Comparison of ENCODE assay signal across 28 cellular contexts in the genomic region with DNA sequence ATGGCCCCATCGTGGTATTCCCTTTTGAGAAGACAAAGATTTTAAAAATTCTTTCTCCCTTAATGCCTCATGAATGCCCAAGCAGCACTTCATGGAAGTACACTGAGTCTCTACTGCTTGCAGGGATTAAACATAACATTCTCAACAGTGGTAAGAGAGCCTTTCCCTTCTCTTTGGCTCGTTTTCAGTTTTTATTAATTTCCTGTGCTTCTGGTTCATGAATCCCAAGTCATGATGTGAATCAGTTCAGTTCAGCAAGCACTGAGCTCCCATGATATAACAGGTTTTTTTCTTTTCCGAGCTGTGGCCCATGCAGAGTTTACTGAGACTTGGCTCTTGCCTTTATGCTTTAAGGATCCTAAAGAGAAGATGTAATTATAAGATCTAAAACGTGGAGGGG.
"Had no signal": no experiment of that assay in that cellular context is flagged by ENCODE, and none has a peak within 500 bp of the region (broad histone marks: within the 10 kb centered on the region; RNA-seq: fewer than 3 reads in every experiment).

No MANE protein-coding gene starts in this region.

- H3K4me1 Mint-ChIP-seq: immature natural killer cell; naive thymus-derived CD4-positive, alpha-beta T cell had no signal

- H3K4me3 Mint-ChIP-seq: immature natural killer cell; naive thymus-derived CD4-positive, alpha-beta T cell; natural killer cell treated with Interleukin-12 subunit alpha and Interleukin-12 subunit beta and Interleukin-15 and Interleukin-18, amount 100 ng/mL, for 72 hours; stimulated activated naive CD8-positive, alpha-beta T cell treated with anti-CD3 and anti-CD28 coated beads, Interleukin-15, Interleukin-2, amounts not matched to agents 100 ng/mL and 50 ng/mL, for 24 hours had no signal

- DNase-seq: hypothalamus; immature natural killer cell; islet precursor cell; left ventricle myocardium inferior; midbrain; mucosa of descending colon; naive thymus-derived CD4-positive, alpha-beta T cell; nucleus accumbens; pancreas; posterior cingulate gyrus; retina; right cardiac atrium; stimulated activated CD4-positive, alpha-beta T cell treated with anti-CD3 and anti-CD28 coated beads, Interleukin-12 subunit alpha, Interleukin-12 subunit beta, amount 100 ng/mL, for 4 hours; stimulated activated CD4-positive, alpha-beta T cell treated with anti-CD3 and anti-CD28 coated beads, Interleukin-15, amount 100 ng/mL, for 24 hours; stimulated activated CD4-positive, alpha-beta T cell treated with anti-CD3 and anti-CD28 coated beads, Interleukin-2, amount 100 ng/mL, for 24 hours; stimulated activated CD4-positive, alpha-beta T cell treated with anti-CD3 and anti-CD28 coated beads, Interleukin-4, amount 100 ng/mL, for 1 hour; stimulated activated naive CD4-positive, alpha-beta T cell; tibial artery; trophoblast cell; upper lobe of right lung had no signal

- H3K36me3 Mint-ChIP-seq: natural killer cell treated with Interleukin-12 subunit alpha and Interleukin-12 subunit beta and Interleukin-15 and Interleukin-18, amount 100 ng/mL, for 72 hours had no signal

- H3K27me3 Mint-ChIP-seq: naive thymus-derived CD4-positive, alpha-beta T cell; natural killer cell treated with Interleukin-12 subunit alpha and Interleukin-12 subunit beta and Interleukin-15 and Interleukin-18, amount 100 ng/mL, for 72 hours; stimulated activated naive CD8-positive, alpha-beta T cell treated with anti-CD3 and anti-CD28 coated beads, Interleukin-15, Interleukin-2, amounts not matched to agents 100 ng/mL and 50 ng/mL, for 24 hours had no signal

- H3K4me3 ChIP-seq: left ventricle myocardium inferior, lung, mucosa of descending colon, pancreas, prostate gland, skin epidermis, suprapubic skin, thoracic aorta, tibial artery, upper lobe of right lung had no signal

- H3K9me3 ChIP-seq: left ventricle myocardium inferior, mucosa of descending colon, pancreas, prostate gland, suprapubic skin, thoracic aorta, tibial artery, upper lobe of right lung had no signal

- ATAC-seq: mucosa of descending colon; naive thymus-derived CD4-positive, alpha-beta T cell; natural killer cell treated with Interleukin-12 subunit alpha and Interleukin-12 subunit beta and Interleukin-15 and Interleukin-18, amount 100 ng/mL, for 72 hours; pancreas; right cardiac atrium; sciatic nerve; upper lobe of right lung had no signal

- H3K9me3 Mint-ChIP-seq: immature natural killer cell; natural killer cell treated with Interleukin-12 subunit alpha and Interleukin-12 subunit beta and Interleukin-15 and Interleukin-18, amount 100 ng/mL, for 72 hours had no signal

- H3K27ac Mint-ChIP-seq: immature natural killer cell; naive thymus-derived CD4-positive, alpha-beta T cell; natural killer cell treated with Interleukin-12 subunit alpha and Interleukin-12 subunit beta and Interleukin-15 and Interleukin-18, amount 100 ng/mL, for 72 hours; stimulated activated naive CD8-positive, alpha-beta T cell treated with anti-CD3 and anti-CD28 coated beads, Interleukin-15, Interleukin-2, amounts not matched to agents 100 ng/mL and 50 ng/mL, for 24 hours had no signal

- H3K36me3 ChIP-seq: left ventricle myocardium inferior, pancreas, prostate gland, suprapubic skin, thoracic aorta, tibial artery, upper lobe of right lung had no signal

- H3K27ac ChIP-seq: left ventricle myocardium inferior, pancreas, prostate gland, skin epidermis, suprapubic skin, thoracic aorta, tibial artery, upper lobe of right lung had no signal

- H3K4me1 ChIP-seq: left ventricle myocardium inferior, pancreas, prostate gland, suprapubic skin had no signal

- H3K27me3 ChIP-seq: pancreas, suprapubic skin, tibial artery, upper lobe of right lung had no signal
